11 cellular contexts compared by ENCODE assay signal in the genomic region with DNA sequence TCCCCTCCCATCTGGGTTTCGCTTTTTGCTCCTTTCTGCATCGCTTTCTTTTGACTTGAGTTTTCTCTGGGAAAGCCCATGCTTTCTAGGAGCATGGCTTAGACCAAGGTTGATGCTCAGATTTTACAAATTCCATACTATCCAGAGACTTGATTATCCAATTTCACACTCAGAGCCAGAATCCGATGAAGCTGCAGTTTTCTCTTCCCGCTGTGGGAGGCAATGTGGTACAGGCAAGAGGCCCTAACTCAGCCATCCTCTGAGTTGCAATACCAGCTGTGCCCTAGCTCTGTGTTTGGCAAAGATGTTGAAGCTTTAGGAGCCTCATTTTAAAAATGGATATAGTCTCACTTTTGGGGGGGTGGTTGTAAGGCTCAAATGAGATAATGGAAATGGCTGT.
A peak's percentile ranks its signal among the peaks of the same experiment; 100 is the strongest.
DNase-seq lines count a peak whose midpoint lies in the region; ATAC-seq and TF ChIP-seq lines count a peak whose summit lies in the region.
"Had no signal": no experiment of that assay in that cellular context is flagged by ENCODE, and none has a peak within 500 bp of the region (broad histone marks: within the 10 kb centered on the region; RNA-seq: fewer than 3 reads in every experiment).

No MANE protein-coding gene starts in this region.

- no peak overlapping the region for H3K27ac Mint-ChIP-seq in activated CD8-positive, alpha-beta T cell treated with anti-CD3 and anti-CD28 coated beads for 36 hours

- peaks cover 1% of the 10 kb centered on the region for H3K27me3 Mint-ChIP-seq in activated CD8-positive, alpha-beta T cell treated with anti-CD3 and anti-CD28 coated beads for 36 hours

- no peak overlapping the region for H3K4me3 Mint-ChIP-seq in activated CD8-positive, alpha-beta T cell treated with anti-CD3 and anti-CD28 coated beads for 36 hours

- H3K27me3 ChIP-seq in dorsolateral prefrontal cortex (no peaks in the 10 kb centered on the region), neural cell (ENCODE audit: insufficient read depth, low read depth, low read length) (no peaks in the 10 kb centered on the region), transverse colon (no peaks in the 10 kb centered on the region)

- H3K36me3 ChIP-seq in ES-I3 (ENCODE audit: insufficient read depth, low read length) (no peaks in the 10 kb centered on the region), neural cell (ENCODE audit: insufficient read depth, low read length) (no peaks in the 10 kb centered on the region), transverse colon (no peaks in the 10 kb centered on the region)

- TF ChIP-seq CTCF in dorsolateral prefrontal cortex (IDR thresholded peaks at IDR 0.05 in 54 of 56, conservative IDR thresholded peaks at IDR 0.05 in 2 of 56; ENCODE audit: low read depth in 1 of 56, partially characterized antibody in 56 of 56) (peak in 54 of 56 donors; percentile 34 to 72 (median 53)), neural cell (IDR thresholded peaks at IDR 0.05; ENCODE audit: poor library complexity, severe bottlenecking) (peak; percentile 46), transverse colon (IDR thresholded peaks at IDR 0.05) (peak in 1 of 5 experiments; percentile 6)
- TF ChIP-seq CTCF in activated CD8-positive, alpha-beta T cell treated with anti-CD3 and anti-CD28 coated beads for 36 hours (IDR thresholded peaks at IDR 0.05): no peak

- H2AFZ ChIP-seq in neural cell (ENCODE audit: low read depth, low read length): no peak overlapping the region

- H3K4me1 ChIP-seq in ES-I3 (ENCODE audit: insufficient read depth, low read length) (peaks cover 31% of the 10 kb centered on the region), transverse colon (peaks cover 0 to 4% (median 0%) of the 10 kb centered on the region in 4 donors)

- H3K27ac ChIP-seq in dorsolateral prefrontal cortex: peak overlapping the region in 50 of 59 donors; percentile 3 to 85 (median 67)
- H3K27ac ChIP-seq in neural cell (ENCODE audit: low read length): no peak overlapping the region
- H3K27ac ChIP-seq in transverse colon: no peak overlapping the region

- DNase-seq in NCI-H1092 treated with DMSO at 0.1 percent for 48 hours (lab: John Stamatoyannopoulos, UW) (peak; percentile 29), dorsolateral prefrontal cortex (peak in 7 of 10 donors; percentile 35 to 74 (median 59)), T-helper 1 cell (no peak), transverse colon (no peak)
- DNase-seq in effector CD4-positive, alpha-beta T cell: no peak
- DNase-seq in activated CD8-positive, alpha-beta T cell treated with anti-CD3 and anti-CD28 coated beads for 36 hours: no peak
- DNase-seq: activated effector memory CD4-positive, alpha-beta T cell treated with Interleukin-2 at 50 U/mL for 16 hours; stimulated activated CD4-positive, alpha-beta T cell treated with anti-CD3 and anti-CD28 coated beads, Interleukin-4, amount 100 ng/mL, for 4 hours; T-helper 2 cell had no signal

- in situ Hi-C loops in transverse colon (cut with MboI; ENCODE audit: low pct_ligation_motif_present in 1 of 4, low pct_unique_long_range_greater_than_20kb in 1 of 4, low sequenced_read_pairs in 3 of 4): loop anchor here in 1 of 4 donors (25.0 kb wide), 1 partner anchor 1497 kb away; no protein-coding TSS in a partner anchor

- H3K9ac ChIP-seq in ES-I3 (ENCODE audit: low read depth, low read length) (peak overlapping the region; percentile 56; the same call in 1 of the 2 replicates), neural cell (ENCODE audit: low read length) (no peak overlapping the region)

- no peaks in the 10 kb centered on the region for H3K36me3 Mint-ChIP-seq in activated CD8-positive, alpha-beta T cell treated with anti-CD3 and anti-CD28 coated beads for 36 hours (ENCODE audit: low read depth)

- H3K9me3 Mint-ChIP-seq in activated CD8-positive, alpha-beta T cell treated with anti-CD3 and anti-CD28 coated beads for 36 hours: peaks cover 2% of the 10 kb centered on the region

- CTCF ChIA-PET in activated CD8-positive, alpha-beta T cell treated with anti-CD3 and anti-CD28 coated beads for 36 hours (lab: Charles Lee): interaction anchor here (0.6 kb wide), 1 partner anchor 1071 kb away, joined by 3 read pairs; no protein-coding TSS in a partner anchor

- TF ChIP-seq EP300 in neural cell (conservative IDR thresholded peaks at IDR 0.05; ENCODE audit: poor library complexity, severe bottlenecking) (no peak), transverse colon (IDR thresholded peaks at IDR 0.05; ENCODE audit: low read depth) (no peak)

- intact Hi-C loops in dorsolateral prefrontal cortex (cut with DNase I) (loop anchor here (5.0 to 10.0 kb wide), 2 partner anchors 83 to 1499 kb away; a partner anchor contains a TSS), transverse colon (cut with DNase I; ENCODE audit: low total_unique reads) (no loop called here)
- intact Hi-C loops in activated CD8-positive, alpha-beta T cell treated with anti-CD3 and anti-CD28 coated beads for 36 hours (cut with micrococcal nuclease): no loop called here

- no peaks in the 10 kb centered on the region for H3F3A ChIP-seq in neural cell (ENCODE audit: insufficient read depth, low read length, poor library complexity, severe bottlenecking)

- TF ChIP-seq RAD21 in neural cell (conservative IDR thresholded peaks at IDR 0.05): peak; percentile 32

- WGBS in transverse colon (ENCODE audit: low coverage in 1 of 2), 2 donors: 70 to 79% methylated on average over 2 to 4 of the region's 4 CpGs

- no peaks in the 10 kb centered on the region for H3K9me2 ChIP-seq in neural cell (ENCODE audit: insufficient read depth, low read length)

- H4K20me1 ChIP-seq in neural cell (ENCODE audit: insufficient read depth): no peaks in the 10 kb centered on the region

- H3K79me2 ChIP-seq in neural cell (replicated peaks; ENCODE audit: insufficient read depth, low read length): no peaks in the 10 kb centered on the region

- no peak overlapping the region for H3K4me2 ChIP-seq in neural cell (ENCODE audit: low read length)

- no peaks in the 10 kb centered on the region for H3K9me3 ChIP-seq in ES-I3 (ENCODE audit: control insufficient read depth, insufficient read depth, low read length)
- no peaks in the 10 kb centered on the region for H3K9me3 ChIP-seq in neural cell (ENCODE audit: low read length)
- H3K9me3 ChIP-seq in transverse colon: no peaks in the 10 kb centered on the region

- H3K4me3 ChIP-seq in dorsolateral prefrontal cortex (no peak overlapping the region), neural cell (ENCODE audit: low read length) (no peak overlapping the region), transverse colon (no peak overlapping the region)

- TF ChIP-seq POLR2A in transverse colon (IDR thresholded peaks at IDR 0.05): no peak

- POLR2A ChIA-PET in activated CD8-positive, alpha-beta T cell treated with anti-CD3 and anti-CD28 coated beads for 36 hours (lab: Charles Lee): no interaction called here

- no peak for ATAC-seq in activated CD8-positive, alpha-beta T cell treated with anti-CD3 and anti-CD28 coated beads for 36 hours

- H3K4me1 Mint-ChIP-seq in activated CD8-positive, alpha-beta T cell treated with anti-CD3 and anti-CD28 coated beads for 36 hours (ENCODE audit: low read depth): no peaks in the 10 kb centered on the region

TF ChIP-seq in neural cell, 6 proteins besides CTCF, POLR2A, EP300 and RAD21:
- no peak for TF ChIP-seq SMC3 (conservative IDR thresholded peaks at IDR 0.05; ENCODE audit: poor library complexity)
- TF ChIP-seq, protein P1, sequence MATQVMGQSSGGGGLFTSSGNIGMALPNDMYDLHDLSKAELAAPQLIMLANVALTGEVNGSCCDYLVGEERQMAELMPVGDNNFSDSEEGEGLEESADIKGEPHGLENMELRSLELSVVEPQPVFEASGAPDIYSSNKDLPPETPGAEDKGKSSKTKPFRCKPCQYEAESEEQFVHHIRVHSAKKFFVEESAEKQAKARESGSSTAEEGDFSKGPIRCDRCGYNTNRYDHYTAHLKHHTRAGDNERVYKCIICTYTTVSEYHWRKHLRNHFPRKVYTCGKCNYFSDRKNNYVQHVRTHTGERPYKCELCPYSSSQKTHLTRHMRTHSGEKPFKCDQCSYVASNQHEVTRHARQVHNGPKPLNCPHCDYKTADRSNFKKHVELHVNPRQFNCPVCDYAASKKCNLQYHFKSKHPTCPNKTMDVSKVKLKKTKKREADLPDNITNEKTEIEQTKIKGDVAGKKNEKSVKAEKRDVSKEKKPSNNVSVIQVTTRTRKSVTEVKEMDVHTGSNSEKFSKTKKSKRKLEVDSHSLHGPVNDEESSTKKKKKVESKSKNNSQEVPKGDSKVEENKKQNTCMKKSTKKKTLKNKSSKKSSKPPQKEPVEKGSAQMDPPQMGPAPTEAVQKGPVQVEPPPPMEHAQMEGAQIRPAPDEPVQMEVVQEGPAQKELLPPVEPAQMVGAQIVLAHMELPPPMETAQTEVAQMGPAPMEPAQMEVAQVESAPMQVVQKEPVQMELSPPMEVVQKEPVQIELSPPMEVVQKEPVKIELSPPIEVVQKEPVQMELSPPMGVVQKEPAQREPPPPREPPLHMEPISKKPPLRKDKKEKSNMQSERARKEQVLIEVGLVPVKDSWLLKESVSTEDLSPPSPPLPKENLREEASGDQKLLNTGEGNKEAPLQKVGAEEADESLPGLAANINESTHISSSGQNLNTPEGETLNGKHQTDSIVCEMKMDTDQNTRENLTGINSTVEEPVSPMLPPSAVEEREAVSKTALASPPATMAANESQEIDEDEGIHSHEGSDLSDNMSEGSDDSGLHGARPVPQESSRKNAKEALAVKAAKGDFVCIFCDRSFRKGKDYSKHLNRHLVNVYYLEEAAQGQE (IDR thresholded peaks at IDR 0.05; ENCODE audit: borderline replicate concordance): no peak
- TF ChIP-seq MXI1 (conservative IDR thresholded peaks at IDR 0.05; ENCODE audit: poor library complexity, severe bottlenecking): no peak
- no peak for TF ChIP-seq TAF1 (IDR thresholded peaks at IDR 0.05; ENCODE audit: low read depth)
- no peak for TF ChIP-seq EZH2 (IDR thresholded peaks at IDR 0.05; ENCODE audit: borderline replicate concordance, insufficient read depth, low read length, poor library complexity, severe bottlenecking)
- TF ChIP-seq POLR2AphosphoS5 (IDR thresholded peaks at IDR 0.05): no peak

Comparison
In these comparisons a context has a peak if more than half of its experiments do, and no peak if none do; other contexts are left out.
1. DNase-seq: peak in NCI-H1092 treated with DMSO at 0.1 percent for 48 hours (single experiment) and dorsolateral prefrontal cortex (7 of 10); none in effector CD4-positive, alpha-beta T cell (single experiment), activated CD8-positive, alpha-beta T cell treated with anti-CD3 and anti-CD28 coated beads for 36 hours (single experiment), T-helper 1 cell (0 of 5) and transverse colon (single experiment).
2. H3K27ac ChIP-seq: peak in dorsolateral prefrontal cortex (50 of 59); none in neural cell (single experiment) and transverse colon (0 of 4).
3. intact Hi-C loops: an anchor here in dorsolateral prefrontal cortex (5.0 to 10.0 kb wide); none called in activated CD8-positive, alpha-beta T cell treated with anti-CD3 and anti-CD28 coated beads for 36 hours and transverse colon.